ENCODE assay signal across 8 cellular contexts in genomic region chr12:49198431-49199155, GRCh38. TPM values are rescaled to one million over a fixed set of nuclear protein-coding genes. Genes with fewer than 3 reads are reported as not detected.
DNase-seq lines count a peak whose midpoint lies in the region; ATAC-seq and TF ChIP-seq lines count a peak whose summit lies in the region.

No MANE protein-coding gene starts in this region.

- peaks cover 22% of the 10 kb centered on the region for H3K4me1 ChIP-seq in foreskin keratinocyte

- peaks cover 2% of the 10 kb centered on the region for H3K27me3 Mint-ChIP-seq in HFFc6 (ENCODE audit: insufficient read depth)

- H3K4me1 Mint-ChIP-seq in HFFc6 (ENCODE audit: low read depth): peaks cover 37% of the 10 kb centered on the region

- ATAC-seq in foreskin keratinocyte: peak; percentile 51
- no peak for ATAC-seq in HG03095 (IDR thresholded peaks at IDR 0.05; ENCODE audit: unreplicated experiment)

- no peaks in the 10 kb centered on the region for H3K36me3 Mint-ChIP-seq in HFFc6 (ENCODE audit: low read depth)

- H3K27ac ChIP-seq in foreskin keratinocyte: no peak overlapping the region

- no peaks in the 10 kb centered on the region for H3K27me3 ChIP-seq in foreskin keratinocyte

- H3K4me3 Mint-ChIP-seq in HFFc6: peak overlapping the region; percentile 80

- H3K9me3 Mint-ChIP-seq in HFFc6: no peaks in the 10 kb centered on the region

- TF ChIP-seq CTCF in HFFc6 (IDR thresholded peaks at IDR 0.05) (no peak), foreskin keratinocyte (conservative IDR thresholded peaks at IDR 0.05) (no peak)

- DNase-seq in HFFc6 (peak; percentile 84), RPMI7951 (ENCODE audit: low read depth) (peak; percentile 86), foreskin keratinocyte (peak; percentile 28 to 62), putamen (ENCODE audit: low spot score) (peak; percentile 88), OCI-M1 (lab: John Stamatoyannopoulos, UW) (no peak), NCI-H128 (lab: John Stamatoyannopoulos, UW; ENCODE audit: unreplicated experiment) (no peak)
- DNase-seq in NK-92 treated with Interleukin-12 subunit alpha and Interleukin-12 subunit beta, amount 100 ng/mL, for 24 hours (lab: John Stamatoyannopoulos, UW): no peak

- H3K27ac Mint-ChIP-seq in HFFc6: peak overlapping the region; percentile 86

RNA-seq across cellular contexts. Expression of gene TUBA1A, which starts 9.7 kb away (rescaled TPM):
- total RNA-seq in HFFc6 (2021; fragmentation: NEBNext Ultra II Directional; extraction: Animal tissue kit (Norgen Biotek cat#: 25700)): 100 to 1,000 TPM; 227 to 300 (median 257) TPM
- 649 and 744 TPM in 2 replicates for total RNA-seq in RPMI7951 (2014; rRNA removed; shearing (Covaris generic))
- 113 and 273 TPM in 2 replicates for total RNA-seq in foreskin keratinocyte
- 117 and 269 TPM in 2 replicates for polyA plus RNA-seq in foreskin keratinocyte

Comparison
In these comparisons a context has a peak if more than half of its experiments do, and no peak if none do; other contexts are left out.
1. DNase-seq: peak in HFFc6 (single experiment), RPMI7951 (single experiment), foreskin keratinocyte (2 of 2) and putamen (single experiment); none in OCI-M1 (single experiment), NK-92 treated with Interleukin-12 subunit alpha and Interleukin-12 subunit beta, amount 100 ng/mL, for 24 hours (single experiment) and NCI-H128 (single experiment).